In genomic region chr19:6110360-6110977, GRCh38 we compare ENCODE assay signal across 8 cellular contexts. TPM values are rescaled to one million over a fixed set of nuclear protein-coding genes. Genes with fewer than 3 reads are reported as not detected.
DNase-seq lines count a peak whose midpoint lies in the region; ATAC-seq and TF ChIP-seq lines count a peak whose summit lies in the region.

Gene RFX2 (minus strand): TSS chr19:6110500. CDS start chr19:6047496, 63,004 bp downstream.

- ATAC-seq in GM21367 (IDR thresholded peaks at IDR 0.05; ENCODE audit: unreplicated experiment) (peak; percentile 85), memory B cell (ENCODE audit: low read depth) (peak; percentile 94)

- no peaks in the 10 kb centered on the region for H3K27me3 Mint-ChIP-seq in Caco-2 (ENCODE audit: insufficient read depth, unreplicated experiment)
- H3K27me3 Mint-ChIP-seq in memory B cell = peaks cover 14% of the 10 kb centered on the region

- 0 out of 2 replicates have a peak, but pooled peaks cover 4% of the 10 kb centered on the region for H3K4me1 ChIP-seq in Caco-2
- peaks cover 15% of the 10 kb centered on the region for H3K4me1 ChIP-seq in effector memory CD4-positive, alpha-beta T cell (ENCODE audit: control insufficient read depth, insufficient read depth, low read length, poor library complexity, severe bottlenecking)

- peaks cover 16% of the 10 kb centered on the region for H3K36me3 Mint-ChIP-seq in Caco-2 (ENCODE audit: insufficient read depth, unreplicated experiment)
- no peaks in the 10 kb centered on the region for H3K36me3 Mint-ChIP-seq in memory B cell

- no TSS peak for BruUV-seq in Caco-2 (replicated peaks; lab: Mats Ljungman, UMichigan)

- H3K27me3 ChIP-seq in Caco-2 (replicated peaks; ENCODE audit: control insufficient read depth, insufficient read depth, low read length) = no peaks in the 10 kb centered on the region
- H3K27me3 ChIP-seq in effector memory CD4-positive, alpha-beta T cell (replicated peaks; ENCODE audit: control insufficient read depth, insufficient read depth, low read length, poor library complexity, severe bottlenecking) = no peaks in the 10 kb centered on the region

- peak; percentile 98 to 99 for DNase-seq in Caco-2
- DNase-seq in HT-29 (ENCODE audit: low spot score) = peak; percentile 95
- peak; percentile 98 for DNase-seq in NK-92 treated with Interleukin-12 subunit alpha and Interleukin-12 subunit beta, amount 100 ng/mL, for 24 hours (lab: John Stamatoyannopoulos, UW)
- peak; percentile 99 for DNase-seq in activated CD8-positive, alpha-beta memory T cell treated with anti-CD3 and anti-CD28 coated beads for 24 hours
- DNase-seq in effector memory CD4-positive, alpha-beta T cell = peak; percentile 97 to 99 (median 98)
- DNase-seq in memory B cell (ENCODE audit: low spot score in 2 of 2) = peak; percentile 97 to 98
- peak; percentile 96 to 99 (median 98) for DNase-seq in stimulated activated CD4-positive, alpha-beta T cell treated with anti-CD3 and anti-CD28 coated beads, TNF-alpha, amount 100 ng/mL, for 48 hours (ENCODE audit: low read depth in 3 of 3)

- H3K4me3 ChIP-seq in Caco-2 (ENCODE audit: low read depth, low read length) = peak within 1 kb of the TSS; percentile 56
- peak within 1 kb of the TSS; percentile 69 for H3K4me3 ChIP-seq in effector memory CD4-positive, alpha-beta T cell (ENCODE audit: insufficient read depth, low read depth, low read length, poor library complexity, severe bottlenecking)

- H3K9me3 ChIP-seq in Caco-2 = no peaks in the 10 kb centered on the region
- H3K9me3 ChIP-seq in effector memory CD4-positive, alpha-beta T cell (ENCODE audit: control insufficient read depth, low read length) = no peaks in the 10 kb centered on the region

- peak within 1 kb of the TSS; percentile 56 for H3K27ac ChIP-seq in effector memory CD4-positive, alpha-beta T cell (ENCODE audit: insufficient read depth, low read length, poor library complexity, severe bottlenecking)

- POLR2A ChIA-PET in Caco-2 (lab: Charles Lee) = no interaction called here

- no peak for TF ChIP-seq CTCF in Caco-2 (IDR thresholded peaks at IDR 0.05; ENCODE audit: insufficient read depth in 1 of 2, low read depth in 1 of 2, low read length in 1 of 2, severe bottlenecking in 1 of 2, unreplicated experiment in 1 of 2)

- no peaks in the 10 kb centered on the region for H3K36me3 ChIP-seq in Caco-2 (ENCODE audit: control insufficient read depth, insufficient read depth, low read length)
- H3K36me3 ChIP-seq in effector memory CD4-positive, alpha-beta T cell (ENCODE audit: control insufficient read depth, insufficient read depth, low read length) = no peaks in the 10 kb centered on the region

- CTCF ChIA-PET in Caco-2 (lab: Charles Lee) = interaction anchor here (0.6 to 1.4 kb wide), 3 partner anchors 15 to 989 kb away, joined by 3 to 8 read pairs (median 3); no protein-coding TSS in a partner anchor

- intact Hi-C loops in Caco-2 (cut with micrococcal nuclease; ENCODE audit: unreplicated experiment) = loop anchor here (2.0 to 5.0 kb wide), 2 partner anchors 24 to 53 kb away; no protein-coding TSS in a partner anchor

- peaks cover 24% of the 10 kb centered on the region for H3K4me1 Mint-ChIP-seq in Caco-2 (ENCODE audit: low read depth, unreplicated experiment)
- peaks cover 15% of the 10 kb centered on the region for H3K4me1 Mint-ChIP-seq in memory B cell

- peak within 1 kb of the TSS; percentile 81 for H3K4me3 Mint-ChIP-seq in Caco-2 (ENCODE audit: unreplicated experiment)
- peak within 1 kb of the TSS; percentile 89 for H3K4me3 Mint-ChIP-seq in memory B cell

- H3K27ac Mint-ChIP-seq in Caco-2 (ENCODE audit: unreplicated experiment) = peak within 1 kb of the TSS; percentile 82
- peak within 1 kb of the TSS; percentile 92 for H3K27ac Mint-ChIP-seq in memory B cell

- H3K9me3 Mint-ChIP-seq in Caco-2 (ENCODE audit: unreplicated experiment) = no peaks in the 10 kb centered on the region
- H3K9me3 Mint-ChIP-seq in memory B cell = no peaks in the 10 kb centered on the region

RNA-seq across cellular contexts. Expression of gene RFX2, which starts in this region (rescaled TPM):
- 9.3 and 10.2 TPM in 2 replicates for total RNA-seq in Caco-2 (2022)
- total RNA-seq in HT-29 (2014; rRNA removed; shearing (Covaris generic)) = 11.8 and 18.8 TPM in 2 replicates

Comparison
In these comparisons a context has a peak if more than half of its experiments do, and no peak if none do; other contexts are left out.
1. Peak in every context shown above with its lines: DNase-seq, ATAC-seq, H3K4me3 ChIP-seq and H3K27ac ChIP-seq.